8 cellular contexts compared by ENCODE assay signal in genomic region chr19:58279042-58279924, GRCh38. TPM values are rescaled to one million over a fixed set of nuclear protein-coding genes. Genes with fewer than 3 reads are reported as not detected.
DNase-seq lines count a peak whose midpoint lies in the region; ATAC-seq and TF ChIP-seq lines count a peak whose summit lies in the region.

No MANE protein-coding gene starts in this region.

- H3K4me1 Mint-ChIP-seq in HFFc6 (ENCODE audit: low read depth), result peaks cover 41% of the 10 kb centered on the region
- peaks cover 28% of the 10 kb centered on the region for H3K4me1 Mint-ChIP-seq in activated CD4-positive, alpha-beta T cell treated with anti-CD3 and anti-CD28 coated beads for 36 hours

- H3K27ac ChIP-seq in liver (ENCODE audit: low read depth in 1 of 2, low read length in 2 of 2), result peak overlapping the region; percentile 81 to 90

- intact Hi-C loops in activated CD4-positive, alpha-beta T cell treated with anti-CD3 and anti-CD28 coated beads for 36 hours (cut with DNase I, micrococcal nuclease), result loop anchor here (2.0 kb wide), 4 partner anchors 48 to 998 kb away; partner anchors contain the start of genes ZNF460 (in 1 of the 2), ZNF544 (in 1 of the 2) and ZSCAN22 (in 1 of the 2)

- peaks cover 70% of the 10 kb centered on the region for H3K36me3 Mint-ChIP-seq in HFFc6 (ENCODE audit: low read depth)
- peaks cover 56% of the 10 kb centered on the region for H3K36me3 Mint-ChIP-seq in activated CD4-positive, alpha-beta T cell treated with anti-CD3 and anti-CD28 coated beads for 36 hours (ENCODE audit: low read depth)

- H3K9me3 ChIP-seq in liver (ENCODE audit: control insufficient read depth in 4 of 4, low read length in 3 of 4), result peaks cover 6 to 21% (median 15%) of the 10 kb centered on the region in 4 donors

- H3K4me3 ChIP-seq in liver (ENCODE audit: low read depth in 1 of 3, low read length in 3 of 3), result peak overlapping the region; percentile 81 to 96 (median 90)

- no peak for TF ChIP-seq CTCF in HFFc6 (IDR thresholded peaks at IDR 0.05)
- TF ChIP-seq CTCF in liver (IDR thresholded peaks at IDR 0.05; ENCODE audit: low read depth, low read length, missing input control), result no peak

- H3K36me3 ChIP-seq in liver (ENCODE audit: control insufficient read depth in 4 of 4, insufficient read depth in 3 of 4, low read depth in 1 of 4, low read length in 3 of 4), result peaks cover 3 to 9% (median 6%) of the 10 kb centered on the region in 4 donors

- POLR2A ChIA-PET in activated CD4-positive, alpha-beta T cell treated with anti-CD3 and anti-CD28 coated beads for 36 hours (lab: Charles Lee), result interaction anchor here (0.5 to 1.2 kb wide), 4 partner anchors 20 to 1041 kb away, joined by 3 to 4 read pairs (median 3); no protein-coding TSS in a partner anchor

- H3K4me3 Mint-ChIP-seq in HFFc6, result peak overlapping the region; percentile 99
- peak overlapping the region; percentile 98 for H3K4me3 Mint-ChIP-seq in activated CD4-positive, alpha-beta T cell treated with anti-CD3 and anti-CD28 coated beads for 36 hours

- H3K27ac Mint-ChIP-seq in HFFc6, result peak overlapping the region; percentile 95
- H3K27ac Mint-ChIP-seq in activated CD4-positive, alpha-beta T cell treated with anti-CD3 and anti-CD28 coated beads for 36 hours, result peak overlapping the region; percentile 95

- WGBS in liver, result 7% methylated on average over 60 of the region's 60 CpGs

- no peak for TF ChIP-seq RAD21 in liver (IDR thresholded peaks at IDR 0.05)

- H3K27me3 Mint-ChIP-seq in HFFc6 (ENCODE audit: insufficient read depth), result peaks cover 2% of the 10 kb centered on the region
- no peaks in the 10 kb centered on the region for H3K27me3 Mint-ChIP-seq in activated CD4-positive, alpha-beta T cell treated with anti-CD3 and anti-CD28 coated beads for 36 hours

- H3K9me3 Mint-ChIP-seq in HFFc6, result peaks cover 57% of the 10 kb centered on the region
- H3K9me3 Mint-ChIP-seq in activated CD4-positive, alpha-beta T cell treated with anti-CD3 and anti-CD28 coated beads for 36 hours (ENCODE audit: low read depth), result peaks cover 10% of the 10 kb centered on the region

- H3K4me1 ChIP-seq in liver (ENCODE audit: control insufficient read depth in 4 of 4, insufficient read depth in 4 of 4, low read length in 3 of 4), result peaks cover 4 to 8% (median 5%) of the 10 kb centered on the region in 4 donors

- peak; percentile 75 for DNase-seq in Daoy (ENCODE audit: low read depth)
- peak; percentile 19 for DNase-seq in HFFc6
- peak; percentile 96 for DNase-seq in NCI-H146 (lab: John Stamatoyannopoulos, UW)
- peak; percentile 82 for DNase-seq in activated CD4-positive, alpha-beta T cell treated with anti-CD3 and anti-CD28 coated beads for 36 hours
- DNase-seq in dermis microvascular lymphatic vessel endothelial cell (ENCODE audit: low read depth in 2 of 2), result peak; percentile 81 to 87
- DNase-seq in stimulated activated CD4-positive, alpha-beta T cell treated with anti-CD3 and anti-CD28 coated beads, Interleukin-2, amount 100 ng/mL, for 4 hours (ENCODE audit: low read depth), result peak; percentile 13

- H3K9ac ChIP-seq in liver (ENCODE audit: low read depth in 1 of 2, low read length in 2 of 2), result peak overlapping the region; percentile 72 to 92

- CTCF ChIA-PET in activated CD4-positive, alpha-beta T cell treated with anti-CD3 and anti-CD28 coated beads for 36 hours (lab: Charles Lee), result interaction anchor here (0.5 kb wide), 1 partner anchor 276 kb away, joined by 3 read pairs; no protein-coding TSS in a partner anchor

- ATAC-seq in activated CD4-positive, alpha-beta T cell treated with anti-CD3 and anti-CD28 coated beads for 36 hours, result peak; percentile 5
- ATAC-seq in GM18868 (IDR thresholded peaks at IDR 0.05; ENCODE audit: unreplicated experiment), result no peak

- H3K27me3 ChIP-seq in liver (ENCODE audit: control insufficient read depth in 4 of 4, insufficient read depth in 4 of 4, low read length in 3 of 4), result no peaks in the 10 kb centered on the region

TF ChIP-seq in liver, 16 proteins besides CTCF, POLR2A, EP300 and RAD21:
- no peak for TF ChIP-seq NR2F2 (IDR thresholded peaks at IDR 0.05)
- no peak for TF ChIP-seq HNF4A (conservative IDR thresholded peaks at IDR 0.05)
- TF ChIP-seq SP1 (IDR thresholded peaks at IDR 0.05), result no peak
- no peak for TF ChIP-seq GABPA (IDR thresholded peaks at IDR 0.05 in 1 of 2, conservative IDR thresholded peaks at IDR 0.05 in 1 of 2)
- TF ChIP-seq YY1 (IDR thresholded peaks at IDR 0.05), result peak; percentile 85
- TF ChIP-seq JUND (IDR thresholded peaks at IDR 0.05), result no peak

RNA-seq across cellular contexts. Expression of gene ZNF8, which starts 0.5 kb away (rescaled TPM):
- 3.1 and 3.5 TPM in 2 replicates for total RNA-seq in Daoy (2014; rRNA removed; shearing (Covaris generic))
- total RNA-seq in HFFc6 (2021; fragmentation: NEBNext Ultra II Directional; extraction: Animal tissue kit (Norgen Biotek cat#: 25700)), result 1 to 10 TPM; 3.4 to 4.5 (median 4.1) TPM
- total RNA-seq in activated CD4-positive, alpha-beta T cell treated with anti-CD3 and anti-CD28 coated beads for 36 hours, result 1 to 10 TPM; 4.4 to 4.5 TPM
- 3.0 and 4.8 TPM in 2 replicates for total RNA-seq in dermis microvascular lymphatic vessel endothelial cell
- total RNA-seq in liver, result 1 to 10 TPM; 2.7 to 4.6 TPM
- polyA plus RNA-seq in liver, result under 1 TPM; 0.37 to 0.50 TPM

RNA-seq across cellular contexts. Expression of gene ERVK3-1, which starts 25.9 kb away (rescaled TPM):
- 125 and 149 TPM in 2 replicates for total RNA-seq in Daoy (2014; rRNA removed; shearing (Covaris generic))
- 10 to 100 TPM; 24.0 to 31.2 (median 28.2) TPM for total RNA-seq in HFFc6 (2021; fragmentation: NEBNext Ultra II Directional; extraction: Animal tissue kit (Norgen Biotek cat#: 25700))
- total RNA-seq in activated CD4-positive, alpha-beta T cell treated with anti-CD3 and anti-CD28 coated beads for 36 hours, result 10 to 100 TPM; 38.6 to 53.6 TPM
- total RNA-seq in dermis microvascular lymphatic vessel endothelial cell (11.4 and 18.7 TPM in 2 replicates), liver (10 to 100 TPM; 21.4 to 28.0 TPM)
- 10 to 100 TPM; 17.6 to 31.7 TPM for polyA plus RNA-seq in liver

RNA-seq across cellular contexts. Expression of gene ZSCAN22, which starts 47.5 kb away (rescaled TPM):
- total RNA-seq in Daoy (2014; rRNA removed; shearing (Covaris generic)), result 2.1 TPM in 2 replicates
- total RNA-seq in HFFc6 (2021; fragmentation: NEBNext Ultra II Directional; extraction: Animal tissue kit (Norgen Biotek cat#: 25700)), result 1 to 10 TPM; 2.5 to 3.0 (median 2.8) TPM
- 1 to 10 TPM; 3.1 to 3.8 TPM for total RNA-seq in activated CD4-positive, alpha-beta T cell treated with anti-CD3 and anti-CD28 coated beads for 36 hours
- 1.7 and 2.4 TPM in 2 replicates for total RNA-seq in dermis microvascular lymphatic vessel endothelial cell
- 1 to 10 TPM; 3.1 to 3.5 TPM for total RNA-seq in liver
- under 1 TPM; 0.88 to 0.89 TPM for polyA plus RNA-seq in liver

RNA-seq across cellular contexts. Expression of gene ZNF544, which starts 50.6 kb away (rescaled TPM):
- 71.7 and 90.7 TPM in 2 replicates for total RNA-seq in Daoy (2014; rRNA removed; shearing (Covaris generic))
- 10 to 100 TPM; 26.5 to 32.5 (median 29.9) TPM for total RNA-seq in HFFc6 (2021; fragmentation: NEBNext Ultra II Directional; extraction: Animal tissue kit (Norgen Biotek cat#: 25700))
- total RNA-seq in activated CD4-positive, alpha-beta T cell treated with anti-CD3 and anti-CD28 coated beads for 36 hours, result 10 to 100 TPM; 32.2 to 38.5 TPM
- total RNA-seq in dermis microvascular lymphatic vessel endothelial cell (39.0 and 47.8 TPM in 2 replicates), liver (10 to 100 TPM; 14.9 to 25.2 TPM)
- polyA plus RNA-seq in liver, result 1 to 10 TPM; 2.5 to 7.7 TPM

Comparison
In these comparisons a context has a peak if more than half of its experiments do, and no peak if none do; other contexts are left out.
1. DNase-seq: peak in every context shown above with its lines; median percentile 96 in NCI-H146; 84 in dermis microvascular lymphatic vessel endothelial cell; 82 in activated CD4-positive, alpha-beta T cell treated with anti-CD3 and anti-CD28 coated beads for 36 hours; 75 in Daoy; 19 in HFFc6; 13 in stimulated activated CD4-positive, alpha-beta T cell treated with anti-CD3 and anti-CD28 coated beads, Interleukin-2, amount 100 ng/mL, for 4 hours.